Comparison of ENCODE assay signal across 26 cellular contexts in genomic region chr1:2502661-2503553, GRCh38. TPM values are rescaled to one million over a fixed set of nuclear protein-coding genes. Genes with fewer than 3 reads are reported as not detected.
"Had no signal": no experiment of that assay in that cellular context is flagged by ENCODE, and none has a peak within 500 bp of the region (broad histone marks: within the 10 kb centered on the region; RNA-seq: fewer than 3 reads in every experiment).

No MANE protein-coding gene starts in this region.

- H3K27me3 Mint-ChIP-seq: memory B cell; stimulated activated naive B cell treated with anti-CD40 and anti-IgM and Interleukin-4, amounts not matched to agents 10 μg/mL and 1 μg/mL and 100 μg/mL, for 72 hours had no signal

- H3K36me3 ChIP-seq: thoracic aorta, transverse colon had no signal

- H3K4me1 ChIP-seq: psoas muscle had no signal

- H3K4me3 Mint-ChIP-seq: memory B cell; nephron; stimulated activated naive B cell treated with anti-CD40 and anti-IgM and Interleukin-4, amounts not matched to agents 10 μg/mL and 1 μg/mL and 100 μg/mL, for 72 hours had no signal

- H3K9me3 ChIP-seq: left ventricle myocardium inferior, lower lobe of right lung, neutrophil, psoas muscle, spleen, stomach, thoracic aorta, transverse colon had no signal

- H3K27ac Mint-ChIP-seq: memory B cell; stimulated activated naive B cell treated with anti-CD40 and anti-IgM and Interleukin-4, amounts not matched to agents 10 μg/mL and 1 μg/mL and 100 μg/mL, for 72 hours had no signal

- H3K9me3 Mint-ChIP-seq: memory B cell; nephron; stimulated activated naive B cell treated with anti-CD40 and anti-IgM and Interleukin-4, amounts not matched to agents 10 μg/mL and 1 μg/mL and 100 μg/mL, for 72 hours had no signal

- H2AFZ ChIP-seq: hepatocyte had no signal

- DNase-seq: cortex of kidney; dorsolateral prefrontal cortex; effector CD8-positive, alpha-beta T cell; foreskin melanocyte; head of caudate nucleus; kidney; left cardiac atrium; left ventricle myocardium inferior; lower lobe of right lung; midbrain; psoas muscle; retina; spleen; stimulated activated CD4-positive, alpha-beta T cell treated with anti-CD3 and anti-CD28 coated beads, Interleukin-2, amount 100 ng/mL, for 24 hours; stimulated activated CD4-positive, alpha-beta T cell treated with anti-CD3 and anti-CD28 coated beads, Interleukin-4, amount 100 ng/mL, for 4 hours; stimulated activated naive B cell treated with anti-CD40 and anti-IgM and Interleukin-4, amounts not matched to agents 10 μg/mL and 1 μg/mL and 100 μg/mL, for 72 hours; stomach; substantia nigra; transverse colon had no signal

- H3K27ac ChIP-seq: dorsolateral prefrontal cortex, hepatocyte, left ventricle myocardium inferior, lower lobe of right lung, neutrophil, psoas muscle, spleen, stomach, thoracic aorta, transverse colon had no signal

- ATAC-seq: left cardiac atrium; lower lobe of right lung; sciatic nerve; stimulated activated naive B cell treated with anti-CD40 and anti-IgM and Interleukin-4, amounts not matched to agents 10 μg/mL and 1 μg/mL and 100 μg/mL, for 72 hours had no signal

- H3K27me3 ChIP-seq: hepatocyte had no signal

- H3K4me3 ChIP-seq: dorsolateral prefrontal cortex, hepatocyte, left ventricle myocardium inferior, lower lobe of right lung, psoas muscle, spleen, stomach, thoracic aorta, transverse colon had no signal

- H3K4me2 ChIP-seq: hepatocyte had no signal

- H3K36me3 Mint-ChIP-seq: memory B cell had no signal

RNA-seq across cellular contexts. Expression of gene HES5, which starts 27.2 kb away (rescaled TPM):
- total RNA-seq: hepatocyte, osteoblast had no signal
